Comparison of ENCODE assay signal across 34 cellular contexts in the genomic region with DNA sequence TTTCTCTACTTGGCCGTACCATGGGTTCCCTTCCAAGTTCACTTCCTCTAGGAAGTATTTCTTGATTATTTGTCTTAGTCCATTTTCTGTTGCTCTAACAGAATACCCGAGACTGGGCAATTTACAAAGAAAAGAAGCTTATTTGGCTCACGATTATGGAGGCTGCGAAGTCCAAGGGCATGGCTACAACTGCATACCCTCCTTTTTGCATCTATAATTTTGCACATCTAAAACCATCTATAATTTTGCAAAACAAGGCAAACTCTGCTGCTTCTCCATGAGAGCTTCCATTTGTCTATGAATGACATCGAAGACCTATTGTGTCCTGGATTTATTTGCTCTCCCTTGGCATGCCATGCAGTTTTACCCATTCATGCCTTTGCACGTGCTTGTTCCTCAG. TPM values are rescaled to one million over a fixed set of nuclear protein-coding genes. Genes with fewer than 3 reads are reported as not detected.
DNase-seq lines count a peak whose midpoint lies in the region; ATAC-seq, FAIRE-seq and TF ChIP-seq lines count a peak whose summit lies in the region.
"Had no signal": no experiment of that assay in that cellular context is flagged by ENCODE, and none has a peak within 500 bp of the region (broad histone marks: within the 10 kb centered on the region; RNA-seq: fewer than 3 reads in every experiment).

No MANE protein-coding gene starts in this region.

- H3K27me3 ChIP-seq in HepG2 (ENCODE audit: control insufficient read depth in 1 of 2, insufficient read depth in 2 of 2, low read length in 2 of 2) (no peaks in the 10 kb centered on the region), right lobe of liver (no peaks in the 10 kb centered on the region), IMR-90 (ENCODE audit: control insufficient read depth, insufficient read depth, low read length) (no peaks in the 10 kb centered on the region)
- H3K27me3 ChIP-seq: BE2C; BLaER1; BLaER1 treated with 17β-estradiol and CSF1 and Interleukin-3, amounts not matched to agents 10 nM and 100 nM had no signal

- H4K5ac ChIP-seq in IMR-90 (ENCODE audit: low read depth, low read length) = no peak overlapping the region

- no peaks in the 10 kb centered on the region for H4K20me1 ChIP-seq in HepG2 (ENCODE audit: insufficient read depth, low read length)
- peaks cover 4% of the 10 kb centered on the region; the same call in 1 of the 2 replicates for H4K20me1 ChIP-seq in IMR-90 (ENCODE audit: insufficient read depth, low read length)
- H4K20me1 ChIP-seq: BLaER1; BLaER1 treated with 17β-estradiol and CSF1 and Interleukin-3, amounts not matched to agents 10 nM and 100 nM had no signal

- DNase-seq in HepG2 (ENCODE audit: low spot score) (no peak), right lobe of liver (no peak), IMR-90 (no peak), chondrocyte (ENCODE audit: low spot score) (no peak), ecto neural progenitor cell (ENCODE audit: low spot score) (no peak)
- DNase-seq in stimulated activated CD4-positive, alpha-beta T cell treated with anti-CD3 and anti-CD28 coated beads, Interleukin-1b, Interleukin-23, amount 100 ng/mL, for 48 hours = no peak
- DNase-seq: 8988T; ACHN; AML-193; BE2C; C1 segment of cervical spinal cord; Caco-2; Calu3; CD4-positive, alpha-beta memory T cell; CD4-positive, alpha-beta T cell; CD4-positive, CD25-positive, alpha-beta regulatory T cell; CD8-positive, alpha-beta memory T cell; CD8-positive, alpha-beta T cell; COR-L47; DMS 273 treated with DMSO at 0.1 percent for 48 hours; DMS153; DMS53; DMS79; DMS79 treated with DMSO at 0.1 percent for 48 hours; DND-41 had no signal

- no peaks in the 10 kb centered on the region for H3K27me3 Mint-ChIP-seq in chondrocyte (ENCODE audit: low read depth)

- TF ChIP-seq CTCF in HepG2 (CRISPR knock-in tag; IDR thresholded peaks at IDR 0.05) = no peak
- no peak for TF ChIP-seq CTCF in right lobe of liver (IDR thresholded peaks at IDR 0.05)
- TF ChIP-seq CTCF in IMR-90 (conservative IDR thresholded peaks at IDR 0.05; ENCODE audit: low read depth, low read length) = no peak
- TF ChIP-seq CTCF in chondrocyte (IDR thresholded peaks at IDR 0.05) = no peak

- H3K23ac ChIP-seq in IMR-90 (ENCODE audit: low read depth, low read length) = no peak overlapping the region

- TF ChIP-seq RAD21 in HepG2 (CRISPR knock-in tag; IDR thresholded peaks at IDR 0.05) (no peak), IMR-90 (IDR thresholded peaks at IDR 0.05; ENCODE audit: low read length) (no peak)

- ATAC-seq in HepG2 (no peak), right lobe of liver (no peak), IMR-90 (ENCODE audit: low read depth) (no peak)
- ATAC-seq: A549; CD8-positive, alpha-beta T cell had no signal

- FAIRE-seq in HepG2 (lab: Jason Lieb, UNC) = no peak
- FAIRE-seq: A204.1, A549, D721Med had no signal

- BruUV-seq in HepG2 (replicated peaks; lab: Mats Ljungman, UMichigan) (no TSS peak), IMR-90 (replicated peaks; lab: Mats Ljungman, UMichigan) (no TSS peak)

- H3K4me1 ChIP-seq in HepG2 (ENCODE audit: insufficient read depth, low read length) (no peaks in the 10 kb centered on the region), right lobe of liver (peaks cover 0 to 9% (median 3%) of the 10 kb centered on the region in 4 donors), IMR-90 (ENCODE audit: control insufficient read depth, insufficient read depth, low read length) (peaks cover 4% of the 10 kb centered on the region)
- H3K4me1 ChIP-seq: BE2C, Caco-2 had no signal

- no peaks in the 10 kb centered on the region for H3K79me1 ChIP-seq in IMR-90 (ENCODE audit: low read depth in 1 of 2, low read length in 2 of 2)

- no peak overlapping the region for H2AFZ ChIP-seq in HepG2 (ENCODE audit: low read length)
- H2AFZ ChIP-seq in IMR-90 (replicated peaks; ENCODE audit: low read length, poor library complexity) = no peak overlapping the region

- H3K27ac ChIP-seq in HepG2 (ENCODE audit: extremely low read length, insufficient read depth, low read length) = no peak overlapping the region
- H3K27ac ChIP-seq in right lobe of liver = no peak overlapping the region
- H3K27ac ChIP-seq in IMR-90 (ENCODE audit: insufficient read depth, low read length) = no peak overlapping the region
- H3K27ac ChIP-seq: 22Rv1; A549; BLaER1; BLaER1 treated with 17β-estradiol and CSF1 and Interleukin-3, amounts not matched to agents 10 nM and 100 nM; C4-2B had no signal

- no peak overlapping the region for H3K4me2 ChIP-seq in HepG2 (ENCODE audit: low read depth, low read length)
- no peak overlapping the region for H3K4me2 ChIP-seq in IMR-90 (ENCODE audit: low read depth, low read length)
- H3K4me2 ChIP-seq: A549 had no signal

- peaks cover 37% of the 10 kb centered on the region for H3K4me1 Mint-ChIP-seq in chondrocyte (ENCODE audit: low read depth)
- H3K4me1 Mint-ChIP-seq: B cell; CD4-positive, alpha-beta memory T cell; CD4-positive, CD25-positive, alpha-beta regulatory T cell; CD8-positive, alpha-beta memory T cell had no signal

- no peaks in the 10 kb centered on the region for H3K9me3 Mint-ChIP-seq in chondrocyte (ENCODE audit: low read depth)
- H3K9me3 Mint-ChIP-seq: CD4-positive, alpha-beta T cell; CD4-positive, CD25-positive, alpha-beta regulatory T cell; CD8-positive, alpha-beta memory T cell; CD8-positive, alpha-beta T cell had no signal

- H3K27ac Mint-ChIP-seq in chondrocyte (ENCODE audit: unreplicated experiment) = peak overlapping the region; percentile 43
- H3K27ac Mint-ChIP-seq: B cell; CD14-positive monocyte; CD4-positive, alpha-beta memory T cell; CD4-positive, alpha-beta T cell; CD4-positive, CD25-positive, alpha-beta regulatory T cell; CD8-positive, alpha-beta memory T cell; CD8-positive, alpha-beta T cell had no signal

- H3K14ac ChIP-seq in IMR-90 (replicated peaks; ENCODE audit: low read depth, low read length) = no peak overlapping the region

- H2BK20ac ChIP-seq in IMR-90 (ENCODE audit: low read depth, low read length) = no peak overlapping the region

- H3K9me1 ChIP-seq in IMR-90 (ENCODE audit: insufficient read depth, low read length) = peaks cover 1% of the 10 kb centered on the region; the same call in 1 of the 2 replicates

- dilution Hi-C loops in IMR-90 (cut with HindIII; ENCODE audit: low sequenced_read_pairs, unreplicated experiment) = no loop called here

- H2AK5ac ChIP-seq in IMR-90 (ENCODE audit: low read depth, low read length) = 0 out of 2 replicates have a peak overlapping the region, but pooled peaks have one; percentile 33

- H3K9me3 ChIP-seq in HepG2 (ENCODE audit: low read length) = no peaks in the 10 kb centered on the region
- no peaks in the 10 kb centered on the region for H3K9me3 ChIP-seq in right lobe of liver
- no peaks in the 10 kb centered on the region for H3K9me3 ChIP-seq in IMR-90 (ENCODE audit: control insufficient read depth, insufficient read depth, low read length)
- H3K9me3 ChIP-seq: A549, BE2C, Caco-2 had no signal

- H2BK5ac ChIP-seq in IMR-90 (ENCODE audit: low read depth, low read length, poor library complexity, severe bottlenecking) = peak overlapping the region; percentile 24

- no peaks in the 10 kb centered on the region for H3K36me3 ChIP-seq in HepG2 (replicated peaks in 1 of 2; ENCODE audit: control insufficient read depth in 1 of 2, insufficient read depth in 2 of 2, low read length in 2 of 2)
- H3K36me3 ChIP-seq in right lobe of liver = no peaks in the 10 kb centered on the region
- H3K36me3 ChIP-seq in IMR-90 (ENCODE audit: control insufficient read depth, insufficient read depth, low read length) = no peaks in the 10 kb centered on the region
- H3K36me3 ChIP-seq: BE2C; BLaER1; BLaER1 treated with 17β-estradiol and CSF1 and Interleukin-3, amounts not matched to agents 10 nM and 100 nM had no signal

- in situ Hi-C loops in HepG2 (cut with HindIII; ENCODE audit: extremely low pct_ligation_motif_present, low pct_unique_long_range_greater_than_20kb) = no loop called here
- in situ Hi-C loops in IMR-90 (cut with MboI; ENCODE audit: low sequenced_read_pairs) = no loop called here

- H2BK15ac ChIP-seq in IMR-90 (ENCODE audit: low read depth, low read length) = no peak overlapping the region

- H3K4ac ChIP-seq in IMR-90 (ENCODE audit: low read depth, low read length) = no peak overlapping the region

- TF ChIP-seq POLR2A in HepG2 (IDR thresholded peaks at IDR 0.05; ENCODE audit: insufficient read depth in 1 of 2, low read depth in 2 of 2, low read length in 2 of 2) (no peak), right lobe of liver (IDR thresholded peaks at IDR 0.05) (no peak), IMR-90 (IDR thresholded peaks at IDR 0.05; ENCODE audit: low read depth, low read length) (no peak)

- POLR2A ChIA-PET in HepG2 (lab: Yijun Ruan, JAX) = no interaction called here
- POLR2A ChIA-PET in IMR-90 (lab: Charles Lee; ENCODE audit: unreplicated experiment) = no interaction called here

- no peak for TF ChIP-seq EP300 in HepG2 (IDR thresholded peaks at IDR 0.05; ENCODE audit: low read depth in 2 of 2, low read length in 2 of 2)
- no peak for TF ChIP-seq EP300 in HepG2 (CRISPR knock-in tag; IDR thresholded peaks at IDR 0.05; ENCODE audit: borderline replicate concordance)

- no peak overlapping the region for H2AK9ac ChIP-seq in IMR-90 (replicated peaks; ENCODE audit: low read depth, low read length, poor library complexity)

- H2BK120ac ChIP-seq in IMR-90 (ENCODE audit: low read depth, low read length) = no peak overlapping the region

- WGBS in HepG2 (ENCODE audit: low lambda C conversion rate) = 9% methylated on average over 6 of the region's 6 CpGs
- 45% methylated on average over 6 of the region's 6 CpGs for WGBS in right lobe of liver (ENCODE audit: insufficient coverage, low coverage, low lambda C conversion rate, missing lambda C conversion rate)
- WGBS in IMR-90 (ENCODE audit: extremely low coverage in 2 of 2, insufficient read length in 1 of 2), 2 experiments = no CpG with 5 or more reads among the region's 6 CpGs

- intact Hi-C loops in HepG2 (cut with micrococcal nuclease; ENCODE audit: unreplicated experiment) = no loop called here
- intact Hi-C loops in right lobe of liver (cut with DNase I) = no loop called here
- intact Hi-C loops in IMR-90 (cut with micrococcal nuclease) = loop anchor here (5.0 kb wide), 1 partner anchor 88 kb away; no protein-coding TSS in a partner anchor

- CTCF ChIA-PET in HepG2 (lab: Yijun Ruan, JAX; ENCODE audit: low intra/inter-chr PET ratio, low total read pairs) (no interaction called here), IMR-90 (lab: Yijun Ruan, JAX) (no interaction called here)

- H3K9ac ChIP-seq in HepG2 (ENCODE audit: insufficient read depth, low read depth, low read length) = no peak overlapping the region
- H3K9ac ChIP-seq in IMR-90 (ENCODE audit: low read depth, low read length) = no peak overlapping the region
- H3K9ac ChIP-seq: BLaER1; BLaER1 treated with 17β-estradiol and CSF1 and Interleukin-3, amounts not matched to agents 10 nM and 100 nM had no signal

- no peak overlapping the region for H3K4me3 Mint-ChIP-seq in chondrocyte (ENCODE audit: unreplicated experiment)
- H3K4me3 Mint-ChIP-seq: B cell; CD14-positive monocyte; CD4-positive, alpha-beta memory T cell; CD4-positive, alpha-beta T cell; CD4-positive, CD25-positive, alpha-beta regulatory T cell; CD8-positive, alpha-beta T cell had no signal

- no peak overlapping the region for H3K56ac ChIP-seq in IMR-90 (ENCODE audit: extremely low read depth, insufficient read depth, low read length)

- no peak overlapping the region for H3K18ac ChIP-seq in IMR-90 (ENCODE audit: low read depth, low read length)

- H3K36me3 Mint-ChIP-seq in chondrocyte (ENCODE audit: low read depth) = no peaks in the 10 kb centered on the region
- H3K36me3 Mint-ChIP-seq: CD14-positive monocyte; CD4-positive, alpha-beta memory T cell; CD4-positive, CD25-positive, alpha-beta regulatory T cell; CD8-positive, alpha-beta memory T cell; CD8-positive, alpha-beta T cell had no signal

- H4K8ac ChIP-seq in IMR-90 (ENCODE audit: low read depth in 2 of 2, low read length in 2 of 2) = no peak overlapping the region

- no peak overlapping the region for H3K4me3 ChIP-seq in HepG2 (replicated peaks in 1 of 3; ENCODE audit: insufficient read depth in 1 of 3, low read depth in 2 of 3, low read length in 3 of 3)
- H3K4me3 ChIP-seq in right lobe of liver = no peak overlapping the region
- H3K4me3 ChIP-seq in IMR-90 (ENCODE audit: insufficient read depth, low read depth, low read length) = no peak overlapping the region
- H3K4me3 ChIP-seq: A549; BLaER1; BLaER1 treated with 17β-estradiol and CSF1 and Interleukin-3, amounts not matched to agents 10 nM and 100 nM had no signal

- no peak overlapping the region for H4K91ac ChIP-seq in IMR-90 (ENCODE audit: insufficient read depth, low read depth, low read length)

- no peaks in the 10 kb centered on the region for H3K79me2 ChIP-seq in HepG2 (ENCODE audit: insufficient read depth, low read length)

RNA-seq across cellular contexts. Expression of gene RGS9, which starts 27.6 kb away (rescaled TPM):
- 0.44 and 0.66 TPM in 2 replicates for total RNA-seq in HepG2 (2016; rRNA removed; fragmentation: Illumina TruSeq; extraction: Trizol)
- total RNA-seq in HepG2 (2016; cell fraction: cytosol; rRNA removed; fragmentation: Illumina TruSeq; extraction: Trizol; ENCODE audit: low read depth) = 0.62 and 2.1 TPM in 2 replicates
- total RNA-seq in HepG2 (2016; cell fraction: insoluble cytoplasmic fraction; rRNA removed; fragmentation: Illumina TruSeq; extraction: Trizol) = 0.13 and 0.37 TPM in 2 replicates
- 1.5 and 2.3 TPM in 2 replicates for total RNA-seq in HepG2 (2016; cell fraction: membrane; rRNA removed; fragmentation: Illumina TruSeq; extraction: Trizol)
- total RNA-seq in HepG2 (2016; cell fraction: nucleus; rRNA removed; fragmentation: Illumina TruSeq; extraction: Trizol) = not detected in 2 replicates
- polyA plus RNA-seq in HepG2 (2011; rRNA removed) = 0.43 and 0.74 TPM in 2 replicates
- polyA plus RNA-seq in HepG2 (2011; cell fraction: cytosol; rRNA removed) = 0.22 and 0.24 TPM in 2 replicates
- polyA plus RNA-seq in HepG2 (2011; cell fraction: nucleus; rRNA removed) = 0.06 and 0.10 TPM in 2 replicates
- polyA plus RNA-seq in HepG2 (2012) = 0.47 and 0.65 TPM in 2 replicates
- polyA plus RNA-seq in HepG2 (2016; cell fraction: cytosol; fragmentation: Illumina TruSeq; extraction: Trizol; ENCODE audit: low read depth) = 1.7 and 2.2 TPM in 2 replicates
- 0.62 and 0.74 TPM in 2 replicates for polyA plus RNA-seq in HepG2 (2016; cell fraction: insoluble cytoplasmic fraction; fragmentation: Illumina TruSeq; extraction: Trizol; ENCODE audit: low read depth)
- 1.2 and 1.8 TPM in 2 replicates for polyA plus RNA-seq in HepG2 (2016; cell fraction: membrane; fragmentation: Illumina TruSeq; extraction: Trizol; ENCODE audit: low read depth)
- 0.29 and 0.72 TPM in 2 replicates for polyA plus RNA-seq in HepG2 (2016; cell fraction: nucleus; fragmentation: Illumina TruSeq; extraction: Trizol; ENCODE audit: insufficient read depth, low read depth)
- 0.20 and 0.23 TPM in 2 replicates for polyA minus RNA-seq in HepG2 (2011; rRNA and poly(A)+ RNA removed; ENCODE audit: low replicate concordance)
- polyA minus RNA-seq in HepG2 (2011; cell fraction: cytosol; rRNA and poly(A)+ RNA removed) = not detected in 2 replicates
- polyA minus RNA-seq in HepG2 (2011; cell fraction: nucleus; rRNA and poly(A)+ RNA removed) = 0.13 TPM in 1 of 2 replicates, not detected in the other
- 10 to 100 TPM in 2 of 6 experiments, 1 to 10 TPM in 4; 1.9 to 12.8 (median 5.7) TPM for total RNA-seq in right lobe of liver
- total RNA-seq in IMR-90 (2012; rRNA removed) = 0.90 and 1.4 TPM in 2 replicates
- 0.77 and 1.1 TPM in 2 replicates for polyA plus RNA-seq in IMR-90 (2012; rRNA removed)
- 0.41 and 0.58 TPM in 2 replicates for polyA plus RNA-seq in IMR-90 (2012; cell fraction: cytosol; rRNA removed)
- polyA plus RNA-seq in IMR-90 (2012; cell fraction: nucleus; rRNA removed; ENCODE audit: low replicate concordance) = 0.60 and 1.3 TPM in 2 replicates
- 9.6 to 14.9 TPM (median 12.2 TPM) in 3 replicates for total RNA-seq in chondrocyte
- polyA plus RNA-seq: CD14-positive monocyte had no signal

RNA-seq across cellular contexts. Expression of gene GNA13, which starts 53.0 kb away (rescaled TPM):
- total RNA-seq in HepG2 (2016; rRNA removed; fragmentation: Illumina TruSeq; extraction: Trizol) = 22.9 and 45.8 TPM in 2 replicates
- total RNA-seq in HepG2 (2016; cell fraction: cytosol; rRNA removed; fragmentation: Illumina TruSeq; extraction: Trizol; ENCODE audit: low read depth) = 8.3 and 10.6 TPM in 2 replicates
- 22.8 and 43.0 TPM in 2 replicates for total RNA-seq in HepG2 (2016; cell fraction: insoluble cytoplasmic fraction; rRNA removed; fragmentation: Illumina TruSeq; extraction: Trizol)
- 30.7 and 34.7 TPM in 2 replicates for total RNA-seq in HepG2 (2016; cell fraction: membrane; rRNA removed; fragmentation: Illumina TruSeq; extraction: Trizol)
- total RNA-seq in HepG2 (2016; cell fraction: nucleus; rRNA removed; fragmentation: Illumina TruSeq; extraction: Trizol) = 21.1 and 24.0 TPM in 2 replicates
- 23.7 and 31.0 TPM in 2 replicates for polyA plus RNA-seq in HepG2 (2011; rRNA removed)
- polyA plus RNA-seq in HepG2 (2011; cell fraction: cytosol; rRNA removed) = 13.2 and 21.5 TPM in 2 replicates
- polyA plus RNA-seq in HepG2 (2011; cell fraction: nucleus; rRNA removed) = 10.2 and 12.4 TPM in 2 replicates
- polyA plus RNA-seq in HepG2 (2012) = 26.8 and 27.3 TPM in 2 replicates
- polyA plus RNA-seq in HepG2 (2016; cell fraction: cytosol; fragmentation: Illumina TruSeq; extraction: Trizol; ENCODE audit: low read depth) = 3.4 and 3.6 TPM in 2 replicates
- 41.0 and 43.8 TPM in 2 replicates for polyA plus RNA-seq in HepG2 (2016; cell fraction: insoluble cytoplasmic fraction; fragmentation: Illumina TruSeq; extraction: Trizol; ENCODE audit: low read depth)
- polyA plus RNA-seq in HepG2 (2016; cell fraction: membrane; fragmentation: Illumina TruSeq; extraction: Trizol; ENCODE audit: low read depth) = 18.5 and 20.3 TPM in 2 replicates
- polyA plus RNA-seq in HepG2 (2016; cell fraction: nucleus; fragmentation: Illumina TruSeq; extraction: Trizol; ENCODE audit: insufficient read depth, low read depth) = 24.4 and 25.6 TPM in 2 replicates
- polyA minus RNA-seq in HepG2 (2011; rRNA and poly(A)+ RNA removed; ENCODE audit: low replicate concordance) = 21.9 and 29.7 TPM in 2 replicates
- 37.8 and 38.8 TPM in 2 replicates for polyA minus RNA-seq in HepG2 (2011; cell fraction: cytosol; rRNA and poly(A)+ RNA removed)
- 37.3 and 39.9 TPM in 2 replicates for polyA minus RNA-seq in HepG2 (2011; cell fraction: nucleus; rRNA and poly(A)+ RNA removed)
- total RNA-seq in right lobe of liver = 10 to 100 TPM; 10.7 to 70.6 (median 23.4) TPM
- 37.6 and 57.2 TPM in 2 replicates for total RNA-seq in IMR-90 (2012; rRNA removed)
- polyA plus RNA-seq in IMR-90 (2012; rRNA removed) = 11.3 and 13.8 TPM in 2 replicates
- 3.5 and 3.9 TPM in 2 replicates for polyA plus RNA-seq in IMR-90 (2012; cell fraction: cytosol; rRNA removed)
- 2.6 and 9.4 TPM in 2 replicates for polyA plus RNA-seq in IMR-90 (2012; cell fraction: nucleus; rRNA removed; ENCODE audit: low replicate concordance)
- total RNA-seq in chondrocyte = 44.5 to 63.9 TPM (median 61.9 TPM) in 3 replicates
